ENCODE assay signal across 8 cellular contexts in the genomic region with DNA sequence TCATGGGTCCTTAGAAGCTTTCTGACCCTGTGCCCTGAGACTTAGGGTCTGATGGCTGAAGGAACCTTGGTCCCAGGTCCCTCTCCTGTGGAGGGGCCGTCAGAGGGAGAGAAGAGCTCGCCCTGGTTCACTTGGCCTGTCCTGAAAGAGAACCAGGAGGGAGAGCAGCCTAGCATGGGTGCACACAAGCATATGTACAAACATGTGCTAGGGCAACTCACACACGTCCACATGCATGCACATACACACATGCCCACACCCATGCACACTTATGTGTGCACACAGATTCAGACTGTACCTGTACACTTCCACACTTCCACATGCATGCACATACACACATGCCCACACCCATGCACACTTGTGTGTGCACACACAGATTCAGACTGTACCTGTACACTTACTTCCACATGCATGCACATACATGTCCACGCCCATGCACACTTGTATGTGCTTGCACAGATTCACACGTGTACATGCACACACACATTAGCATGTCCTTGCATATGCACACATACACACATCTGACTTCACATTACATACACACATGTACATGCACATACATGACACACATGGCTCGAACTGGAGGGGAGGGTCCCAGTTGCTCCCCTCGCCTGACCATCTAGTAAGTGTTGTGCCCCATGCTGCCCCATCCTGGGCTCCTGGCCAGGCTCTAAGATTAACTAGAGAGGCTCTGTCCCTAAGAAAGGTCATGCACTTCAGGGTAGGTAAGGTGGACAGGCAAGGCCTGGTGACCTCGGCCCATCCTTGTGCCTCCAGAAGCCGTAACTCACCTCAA.
DNase-seq lines count a peak whose midpoint lies in the region; ATAC-seq and TF ChIP-seq lines count a peak whose summit lies in the region.

No MANE protein-coding gene starts in this region.

- no peaks in the 10 kb centered on the region for H3K9me3 Mint-ChIP-seq in stimulated activated naive CD8-positive, alpha-beta T cell treated with anti-CD3 and anti-CD28 coated beads, Interleukin-15, Interleukin-2, amounts not matched to agents 100 ng/mL and 50 ng/mL, for 24 hours
- H3K9me3 Mint-ChIP-seq in effector memory CD8-positive, alpha-beta T cell = no peaks in the 10 kb centered on the region
- H3K9me3 Mint-ChIP-seq in neural crest cell = no peaks in the 10 kb centered on the region

- no peaks in the 10 kb centered on the region for H3K36me3 ChIP-seq in aorta (ENCODE audit: control insufficient read depth in 1 of 2, insufficient read depth in 2 of 2, low read length in 1 of 2)

- no peak overlapping the region for H3K4me3 ChIP-seq in aorta (ENCODE audit: low read length in 2 of 2)

- H3K27ac Mint-ChIP-seq in stimulated activated naive CD8-positive, alpha-beta T cell treated with anti-CD3 and anti-CD28 coated beads, Interleukin-15, Interleukin-2, amounts not matched to agents 100 ng/mL and 50 ng/mL, for 24 hours = peak overlapping the region; percentile 97
- H3K27ac Mint-ChIP-seq in effector memory CD8-positive, alpha-beta T cell = peak overlapping the region; percentile 98
- peak overlapping the region; percentile 27 for H3K27ac Mint-ChIP-seq in neural crest cell (ENCODE audit: unreplicated experiment)

- H3K4me1 ChIP-seq in aorta (ENCODE audit: control insufficient read depth in 1 of 2, insufficient read depth in 2 of 2, low read length in 2 of 2) = no peaks in the 10 kb centered on the region

- no peaks in the 10 kb centered on the region for H3K9me3 ChIP-seq in aorta (ENCODE audit: control insufficient read depth, low read length)

- H3K36me3 Mint-ChIP-seq in stimulated activated naive CD8-positive, alpha-beta T cell treated with anti-CD3 and anti-CD28 coated beads, Interleukin-15, Interleukin-2, amounts not matched to agents 100 ng/mL and 50 ng/mL, for 24 hours (ENCODE audit: low read depth) = no peaks in the 10 kb centered on the region
- peaks cover 34% of the 10 kb centered on the region for H3K36me3 Mint-ChIP-seq in effector memory CD8-positive, alpha-beta T cell (ENCODE audit: insufficient read depth)
- no peaks in the 10 kb centered on the region for H3K36me3 Mint-ChIP-seq in neural crest cell (ENCODE audit: low read depth)

- WGBS in aorta, 2 donors = 89 to 90% methylated on average over 9 of the region's 9 CpGs

- H3K27ac ChIP-seq in aorta (ENCODE audit: low read depth in 1 of 2, low read length in 2 of 2) = no peak overlapping the region

- no peaks in the 10 kb centered on the region for H3K27me3 ChIP-seq in aorta (ENCODE audit: control insufficient read depth in 1 of 2, insufficient read depth in 2 of 2, low read length in 1 of 2)

- ATAC-seq in stimulated activated naive CD8-positive, alpha-beta T cell treated with anti-CD3 and anti-CD28 coated beads, Interleukin-15, Interleukin-2, amounts not matched to agents 100 U/mL and 50 U/mL, for 24 hours = no peak
- ATAC-seq in effector memory CD8-positive, alpha-beta T cell (replicated peaks) = no peak
- no peak for ATAC-seq in aorta (ENCODE audit: low FRiP score)

- no peak overlapping the region for H3K4me3 Mint-ChIP-seq in stimulated activated naive CD8-positive, alpha-beta T cell treated with anti-CD3 and anti-CD28 coated beads, Interleukin-15, Interleukin-2, amounts not matched to agents 100 ng/mL and 50 ng/mL, for 24 hours
- H3K4me3 Mint-ChIP-seq in effector memory CD8-positive, alpha-beta T cell = peak overlapping the region; percentile 86 to 94
- H3K4me3 Mint-ChIP-seq in neural crest cell = no peak overlapping the region

- intact Hi-C loops in aorta (cut with DNase I) = no loop called here

- TF ChIP-seq CTCF in neural crest cell (conservative IDR thresholded peaks at IDR 0.05) = no peak

- no peaks in the 10 kb centered on the region for H3K27me3 Mint-ChIP-seq in stimulated activated naive CD8-positive, alpha-beta T cell treated with anti-CD3 and anti-CD28 coated beads, Interleukin-15, Interleukin-2, amounts not matched to agents 100 ng/mL and 50 ng/mL, for 24 hours
- H3K27me3 Mint-ChIP-seq in effector memory CD8-positive, alpha-beta T cell = no peaks in the 10 kb centered on the region
- H3K27me3 Mint-ChIP-seq in neural crest cell (ENCODE audit: low read depth) = no peaks in the 10 kb centered on the region

- peaks cover 56% of the 10 kb centered on the region for H3K4me1 Mint-ChIP-seq in stimulated activated naive CD8-positive, alpha-beta T cell treated with anti-CD3 and anti-CD28 coated beads, Interleukin-15, Interleukin-2, amounts not matched to agents 100 ng/mL and 50 ng/mL, for 24 hours (ENCODE audit: low read depth)
- peaks cover 42 to 55% of the 10 kb centered on the region in 2 donors for H3K4me1 Mint-ChIP-seq in effector memory CD8-positive, alpha-beta T cell (ENCODE audit: low read depth in 2 of 2)
- peaks cover 3% of the 10 kb centered on the region for H3K4me1 Mint-ChIP-seq in neural crest cell

- DNase-seq in stimulated activated naive CD8-positive, alpha-beta T cell treated with anti-CD3 and anti-CD28 coated beads, Interleukin-15, Interleukin-2, amounts not matched to agents 100 U/mL and 50 U/mL, for 24 hours = no peak
- DNase-seq in effector memory CD8-positive, alpha-beta T cell = no peak
- DNase-seq in neural crest cell (ENCODE audit: low read depth, low spot score) (no peak), aorta (peak; percentile 27 to 35), NCI-H748 treated with DMSO at 0.1 percent for 48 hours (lab: John Stamatoyannopoulos, UW) (no peak), COR-L47 (lab: John Stamatoyannopoulos, UW) (no peak)
- DNase-seq in stimulated activated naive CD4-positive, alpha-beta T cell (lab: John Stamatoyannopoulos, UW) = no peak

Comparison
In these comparisons a context has a peak if more than half of its experiments do, and no peak if none do; other contexts are left out.
1. H3K27ac Mint-ChIP-seq: peak in every context shown above with its lines; median percentile 98 in effector memory CD8-positive, alpha-beta T cell; 97 in stimulated activated naive CD8-positive, alpha-beta T cell treated with anti-CD3 and anti-CD28 coated beads, Interleukin-15, Interleukin-2, amounts not matched to agents 100 ng/mL and 50 ng/mL, for 24 hours; 27 in neural crest cell.
2. H3K4me3 Mint-ChIP-seq: peak in effector memory CD8-positive, alpha-beta T cell (2 of 2); none in stimulated activated naive CD8-positive, alpha-beta T cell treated with anti-CD3 and anti-CD28 coated beads, Interleukin-15, Interleukin-2, amounts not matched to agents 100 ng/mL and 50 ng/mL, for 24 hours (single experiment) and neural crest cell (single experiment).
3. DNase-seq: peak in aorta (2 of 2); none in stimulated activated naive CD8-positive, alpha-beta T cell treated with anti-CD3 and anti-CD28 coated beads, Interleukin-15, Interleukin-2, amounts not matched to agents 100 U/mL and 50 U/mL, for 24 hours (single experiment), effector memory CD8-positive, alpha-beta T cell (0 of 3), neural crest cell (single experiment), NCI-H748 treated with DMSO at 0.1 percent for 48 hours (single experiment), stimulated activated naive CD4-positive, alpha-beta T cell (0 of 6) and COR-L47 (single experiment).